ENCODE assay signal across 26 cellular contexts in the genomic region with DNA sequence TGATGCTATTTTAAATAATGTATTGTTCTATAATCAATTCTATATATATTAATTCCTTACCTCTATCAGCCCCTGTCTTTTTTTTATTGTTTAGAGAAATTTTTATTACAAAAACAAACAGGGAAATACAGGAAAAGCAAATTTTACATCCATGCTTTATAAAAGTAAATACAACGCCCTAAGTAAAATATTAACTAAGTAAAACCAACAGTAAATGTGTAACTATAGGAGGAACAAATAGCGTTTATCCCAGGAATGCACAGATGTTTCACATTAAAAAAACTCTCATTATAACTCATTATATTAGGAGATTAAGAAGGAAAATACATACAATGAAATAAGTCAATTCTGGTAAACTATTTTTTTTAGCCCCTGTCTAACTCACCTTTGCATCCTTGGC. TPM values are rescaled to one million over a fixed set of nuclear protein-coding genes. Genes with fewer than 3 reads are reported as not detected.
"Had no signal": no experiment of that assay in that cellular context is flagged by ENCODE, and none has a peak within 500 bp of the region (broad histone marks: within the 10 kb centered on the region; RNA-seq: fewer than 3 reads in every experiment).

No MANE protein-coding gene starts in this region.

- H3K4me1 ChIP-seq: SJSA1 had no signal

- H3K27ac Mint-ChIP-seq: IgD-negative memory B cell had no signal

- H3K27me3 ChIP-seq: SJSA1 had no signal

- FAIRE-seq: HTR-8/SVneo, K562, RCC 7860 had no signal

- ATAC-seq: K562 had no signal

- H3K27me3 Mint-ChIP-seq: IgD-negative memory B cell had no signal

- H3K4me1 Mint-ChIP-seq: IgD-negative memory B cell had no signal

- DNase-seq: Kasumi-1, MM.1S, NCI-H1092 treated with DMSO at 0.1 percent for 48 hours, NCI-H1436, NCI-H187, NCI-H2029, NCI-H2081 treated with DMSO at 0.1 percent for 48 hours, NCI-H2171, NCI-H226, NCI-H446, NCI-H510A, NCI-H524 treated with DMSO at 0.1 percent for 48 hours, NCI-H69, NCI-H774, Right ventricle myocardium superior, RPMI8226, SIG-M5 had no signal

- H3K36me3 ChIP-seq: SJSA1 had no signal

- H3K27ac ChIP-seq: HL-60, KMS-11, SJSA1, SK-N-MC had no signal

- H3K4me3 ChIP-seq: K562, SJSA1, SK-N-MC had no signal

- H3K4me3 Mint-ChIP-seq: IgD-negative memory B cell had no signal

- H3K9me3 ChIP-seq: SJSA1 had no signal

- H3K9me3 Mint-ChIP-seq: IgD-negative memory B cell had no signal

RNA-seq across cellular contexts. Expression of gene ITM2A, which starts 8.2 kb away (rescaled TPM):
- total RNA-seq: M059J, SJSA1 had no signal
